In the genomic region with DNA sequence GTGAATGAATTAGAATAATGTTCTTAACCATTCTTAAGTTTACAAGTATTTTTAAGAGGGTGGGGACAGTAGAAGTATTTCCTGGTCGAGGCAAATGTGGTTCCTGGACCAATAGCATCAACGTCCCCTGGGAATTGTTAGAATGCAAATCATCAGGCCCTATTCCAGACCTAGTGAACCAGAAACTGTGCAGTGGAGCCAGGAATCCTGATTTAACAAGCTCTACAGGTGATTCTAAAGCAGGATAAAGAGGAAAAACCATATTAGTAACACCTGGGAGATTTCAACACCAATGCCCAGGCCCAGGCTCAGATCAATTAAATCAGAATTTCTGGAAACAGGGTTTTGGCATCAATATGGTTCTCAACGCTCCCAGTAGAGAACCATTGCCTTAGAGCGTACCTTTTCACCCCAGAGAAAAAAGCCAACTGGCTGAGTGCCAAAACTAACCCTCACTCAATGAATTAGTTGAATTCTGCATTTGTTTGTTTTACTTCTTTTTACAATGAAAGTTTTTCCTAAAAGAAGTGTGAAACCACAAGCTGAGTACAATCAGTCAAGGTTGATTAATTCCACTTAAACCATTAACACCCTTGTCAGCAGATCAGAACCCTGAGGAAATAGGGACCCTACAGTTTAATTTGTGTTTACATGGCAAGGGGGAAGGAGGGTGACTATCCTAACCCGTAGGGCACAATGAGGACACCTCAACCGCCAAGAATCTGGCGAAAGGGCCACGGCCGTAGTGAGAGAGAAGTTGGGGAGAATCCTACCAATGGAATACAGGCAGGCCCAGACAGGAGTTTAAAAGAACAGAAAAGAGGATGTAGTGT, we compare ENCODE assay signal across 13 cellular contexts. TPM values are rescaled to one million over a fixed set of nuclear protein-coding genes. Genes with fewer than 3 reads are reported as not detected.
DNase-seq lines count a peak whose midpoint lies in the region; ATAC-seq and TF ChIP-seq lines count a peak whose summit lies in the region.
"Had no signal": no experiment of that assay in that cellular context is flagged by ENCODE, and none has a peak within 500 bp of the region (broad histone marks: within the 10 kb centered on the region; RNA-seq: fewer than 3 reads in every experiment).

No MANE protein-coding gene starts in this region.

- no peak overlapping the region for H3K27ac ChIP-seq in CD8-positive, alpha-beta memory T cell (ENCODE audit: low read depth, low read length)
- H3K27ac ChIP-seq: psoas muscle had no signal

- peak overlapping the region in 1 of 8 donors; percentile 23 for H3K27ac Mint-ChIP-seq in CD8-positive, alpha-beta memory T cell
- H3K27ac Mint-ChIP-seq in chondrocyte (ENCODE audit: unreplicated experiment) = no peak overlapping the region
- H3K27ac Mint-ChIP-seq: activated CD4-positive, alpha-beta T cell treated with anti-CD3 and anti-CD28 coated beads, Interleukin-2, amount 10 ng/mL, durations not matched to agents 7 days and 5 days; CD4-positive, alpha-beta memory T cell had no signal

- H3K4me1 ChIP-seq in mucosa of descending colon (ENCODE audit: low read depth) = no peaks in the 10 kb centered on the region
- no peaks in the 10 kb centered on the region for H3K4me1 ChIP-seq in CD8-positive, alpha-beta memory T cell (ENCODE audit: insufficient read depth, low read length)
- H3K4me1 ChIP-seq: psoas muscle had no signal

- H3K4me3 Mint-ChIP-seq in CD8-positive, alpha-beta memory T cell = no peak overlapping the region
- no peak overlapping the region for H3K4me3 Mint-ChIP-seq in chondrocyte (ENCODE audit: unreplicated experiment)
- H3K4me3 Mint-ChIP-seq: activated CD4-positive, alpha-beta T cell treated with anti-CD3 and anti-CD28 coated beads, Interleukin-2, amount 10 ng/mL, durations not matched to agents 7 days and 5 days had no signal

- H3K4me3 ChIP-seq in choroid plexus epithelial cell (ENCODE audit: low read depth, low read length) (no peak overlapping the region), mucosa of descending colon (no peak overlapping the region)
- no peak overlapping the region for H3K4me3 ChIP-seq in CD8-positive, alpha-beta memory T cell (ENCODE audit: low read length)
- H3K4me3 ChIP-seq: psoas muscle had no signal

- H3K9me3 ChIP-seq in mucosa of descending colon = no peaks in the 10 kb centered on the region
- H3K9me3 ChIP-seq in CD8-positive, alpha-beta memory T cell (ENCODE audit: low read length) = no peaks in the 10 kb centered on the region
- H3K9me3 ChIP-seq: psoas muscle had no signal

- no peaks in the 10 kb centered on the region for H3K9me3 Mint-ChIP-seq in CD8-positive, alpha-beta memory T cell
- H3K9me3 Mint-ChIP-seq in chondrocyte (ENCODE audit: low read depth) = no peaks in the 10 kb centered on the region
- H3K9me3 Mint-ChIP-seq: activated CD4-positive, alpha-beta T cell treated with anti-CD3 and anti-CD28 coated beads, Interleukin-2, amount 10 ng/mL, durations not matched to agents 7 days and 5 days had no signal

- intact Hi-C loops in mucosa of descending colon (cut with DNase I, micrococcal nuclease) = no loop called here

- TF ChIP-seq CTCF in choroid plexus epithelial cell (conservative IDR thresholded peaks at IDR 0.05; ENCODE audit: low read depth, low read length) = no peak
- TF ChIP-seq CTCF in mucosa of descending colon (IDR thresholded peaks at IDR 0.05) = no peak
- TF ChIP-seq CTCF in chondrocyte (IDR thresholded peaks at IDR 0.05) = no peak

- no peaks in the 10 kb centered on the region for H3K27me3 ChIP-seq in CD8-positive, alpha-beta memory T cell (ENCODE audit: insufficient read depth, low read length, poor library complexity, severe bottlenecking)

- H3K27me3 Mint-ChIP-seq in CD8-positive, alpha-beta memory T cell = peaks cover 12 to 15% of the 10 kb centered on the region in 2 donors
- H3K27me3 Mint-ChIP-seq in chondrocyte (ENCODE audit: low read depth) = no peaks in the 10 kb centered on the region

- no peaks in the 10 kb centered on the region for H3K4me1 Mint-ChIP-seq in CD8-positive, alpha-beta memory T cell
- peaks cover 12% of the 10 kb centered on the region for H3K4me1 Mint-ChIP-seq in chondrocyte (ENCODE audit: low read depth)
- H3K4me1 Mint-ChIP-seq: activated CD4-positive, alpha-beta T cell treated with anti-CD3 and anti-CD28 coated beads, Interleukin-2, amount 10 ng/mL, durations not matched to agents 7 days and 5 days; CD4-positive, alpha-beta memory T cell had no signal

- no peaks in the 10 kb centered on the region for H3K36me3 Mint-ChIP-seq in CD8-positive, alpha-beta memory T cell
- H3K36me3 Mint-ChIP-seq in chondrocyte (ENCODE audit: low read depth) = peaks cover 1% of the 10 kb centered on the region
- H3K36me3 Mint-ChIP-seq: CD4-positive, alpha-beta memory T cell had no signal

- POLR2A ChIA-PET in CD8-positive, alpha-beta memory T cell (lab: Charles Lee) = interaction anchor here (0.6 kb wide), 1 partner anchor 24 kb away, joined by 7 read pairs; no protein-coding TSS in a partner anchor

- no peaks in the 10 kb centered on the region for H3K36me3 ChIP-seq in mucosa of descending colon (ENCODE audit: low read depth)
- no peaks in the 10 kb centered on the region for H3K36me3 ChIP-seq in CD8-positive, alpha-beta memory T cell (ENCODE audit: insufficient read depth, low read length)

- ATAC-seq in GM21381 (IDR thresholded peaks at IDR 0.05; ENCODE audit: unreplicated experiment) = peak; percentile 62
- ATAC-seq in HG03442 (IDR thresholded peaks at IDR 0.05; ENCODE audit: unreplicated experiment) = peak; percentile 57
- no peak for ATAC-seq in mucosa of descending colon
- ATAC-seq: psoas muscle had no signal

- CTCF ChIA-PET in CD8-positive, alpha-beta memory T cell (lab: Charles Lee) = no interaction called here

- DNase-seq in Daoy (ENCODE audit: low read depth) = peak; percentile 11
- DNase-seq in choroid plexus epithelial cell (ENCODE audit: low read depth) = peak; percentile 22
- no peak for DNase-seq in mucosa of descending colon
- no peak for DNase-seq in CD8-positive, alpha-beta memory T cell
- no peak for DNase-seq in epidermal melanocyte (ENCODE audit: insufficient read length, low spot score)
- no peak for DNase-seq in chondrocyte (ENCODE audit: low spot score)
- DNase-seq: activated CD4-positive, alpha-beta T cell treated with anti-CD3 and anti-CD28 coated beads, Interleukin-2, amount 10 ng/mL, durations not matched to agents 7 days and 5 days; CD4-positive, alpha-beta memory T cell; MV-4-11; psoas muscle; SHP77 had no signal

RNA-seq across cellular contexts. Expression of gene PTP4A1, which starts 34.9 kb away (rescaled TPM):
- 5.3 and 9.9 TPM in 2 replicates for total RNA-seq in Daoy (2014; rRNA removed; shearing (Covaris generic))
- total RNA-seq in mucosa of descending colon = 100 to 1,000 TPM; 112 to 177 (median 147) TPM
- 100 to 1,000 TPM in 1 of 2 experiments, 10 to 100 TPM in 1; 92.3 to 107 TPM for total RNA-seq in CD8-positive, alpha-beta memory T cell
- 54.3 TPM for polyA plus RNA-seq in CD8-positive, alpha-beta memory T cell
- total RNA-seq in chondrocyte = 75.7 to 108 TPM (median 99.2 TPM) in 3 replicates

Comparison
In these comparisons a context has a peak if more than half of its experiments do, and no peak if none do; other contexts are left out.
1. DNase-seq: peak in Daoy (single experiment) and choroid plexus epithelial cell (single experiment); none in mucosa of descending colon (0 of 3), CD8-positive, alpha-beta memory T cell (0 of 5), epidermal melanocyte (single experiment) and chondrocyte (single experiment).